20 cellular contexts compared by ENCODE assay signal in genomic region chr12:52692253-52692652, GRCh38. TPM values are rescaled to one million over a fixed set of nuclear protein-coding genes. Genes with fewer than 3 reads are reported as not detected.
A peak's percentile ranks its signal among the peaks of the same experiment; 100 is the strongest.
DNase-seq lines count a peak whose midpoint lies in the region; TF ChIP-seq lines count a peak whose summit lies in the region.
"Had no signal": no experiment of that assay in that cellular context is flagged by ENCODE, and none has a peak within 500 bp of the region (broad histone marks: within the 10 kb centered on the region; RNA-seq: fewer than 3 reads in every experiment).

No MANE protein-coding gene starts in this region.

- H3K9me3 Mint-ChIP-seq in T-helper 1 cell treated with Interleukin-12 subunit alpha and Interleukin-12 subunit beta and Interleukin-4 antibody, amounts not matched to agents 30 μg/mL and 1 μg/mL, for 36 hours: no peaks in the 10 kb centered on the region
- H3K9me3 Mint-ChIP-seq in activated T-helper 2 cell treated with anti-CD3 and anti-CD28 coated beads, Interferon-gamma antibody, Interleukin-2, Interleukin-4, amounts not matched to agents 10 μg/mL and 5 μg/mL and 100 μg/mL, durations not matched to agents 14 hours and 24 hours and 36 hours: no peaks in the 10 kb centered on the region

- no peaks in the 10 kb centered on the region for H4K20me1 ChIP-seq in OCI-LY3 (ENCODE audit: insufficient read depth, low read length)

- H3K36me3 ChIP-seq in OCI-LY3 (replicated peaks; ENCODE audit: low read depth, low read length) (no peaks in the 10 kb centered on the region), transverse colon (no peaks in the 10 kb centered on the region)
- H3K36me3 ChIP-seq: thyroid gland had no signal

- H3K27me3 ChIP-seq in OCI-LY3 (ENCODE audit: low read depth, low read length) (peaks cover 63% of the 10 kb centered on the region), transverse colon (peaks cover 56% of the 10 kb centered on the region)
- H3K27me3 ChIP-seq: thyroid gland had no signal

- intact Hi-C loops in activated T-helper 2 cell treated with anti-CD3 and anti-CD28 coated beads, Interferon-gamma antibody, Interleukin-2, Interleukin-4, amounts not matched to agents 10 μg/mL and 5 μg/mL and 100 μg/mL, durations not matched to agents 14 hours and 24 hours and 36 hours (cut with micrococcal nuclease): no loop called here
- intact Hi-C loops in transverse colon (cut with DNase I; ENCODE audit: low total_unique reads): no loop called here

- TF ChIP-seq POLR2A in transverse colon (IDR thresholded peaks at IDR 0.05): no peak

- H3K36me3 Mint-ChIP-seq in T-helper 1 cell treated with Interleukin-12 subunit alpha and Interleukin-12 subunit beta and Interleukin-4 antibody, amounts not matched to agents 30 μg/mL and 1 μg/mL, for 36 hours (ENCODE audit: low read depth): no peaks in the 10 kb centered on the region
- no peaks in the 10 kb centered on the region for H3K36me3 Mint-ChIP-seq in activated T-helper 2 cell treated with anti-CD3 and anti-CD28 coated beads, Interferon-gamma antibody, Interleukin-2, Interleukin-4, amounts not matched to agents 10 μg/mL and 5 μg/mL and 100 μg/mL, durations not matched to agents 14 hours and 24 hours and 36 hours (ENCODE audit: low read depth)

- in situ Hi-C loops in transverse colon (cut with MboI; ENCODE audit: low pct_ligation_motif_present in 1 of 4, low pct_unique_long_range_greater_than_20kb in 1 of 4, low sequenced_read_pairs in 3 of 4): no loop called here

- DNase-seq in T-helper 1 cell (no peak), ecto neural progenitor cell (ENCODE audit: low spot score) (peak; percentile 82), retina (peak; percentile 34), NCI-H510A treated with DMSO at 0.1 percent for 48 hours (lab: John Stamatoyannopoulos, UW) (no peak), transverse colon (no peak)
- no peak for DNase-seq in activated T-helper 2 cell treated with anti-CD3 and anti-CD28 coated beads, Interferon-gamma antibody, Interleukin-2, Interleukin-4, amounts not matched to agents 10 μg/mL and 5 μg/mL and 100 μg/mL, durations not matched to agents 14 hours and 24 hours and 36 hours (ENCODE audit: low spot score)
- DNase-seq: activated CD4-positive, alpha-beta T cell treated with anti-CD3 and anti-CD28 coated beads for 4 hours; anterior cingulate cortex; DMS 273 treated with DMSO at 0.1 percent for 48 hours; dorsolateral prefrontal cortex; foreskin fibroblast; KG1; NCI-H1694; NK-92 treated with Interleukin-12 subunit alpha and Interleukin-12 subunit beta, amount 100 ng/mL, for 24 hours; SW 1271; thyroid gland had no signal

- H3K4me2 ChIP-seq in OCI-LY3 (ENCODE audit: low read length): no peak overlapping the region

- H3K4me3 ChIP-seq in OCI-LY3 (ENCODE audit: low read length) (no peak overlapping the region), transverse colon (no peak overlapping the region)
- H3K4me3 ChIP-seq: thyroid gland had no signal

- peaks cover 77% of the 10 kb centered on the region for H3K27me3 Mint-ChIP-seq in T-helper 1 cell treated with Interleukin-12 subunit alpha and Interleukin-12 subunit beta and Interleukin-4 antibody, amounts not matched to agents 30 μg/mL and 1 μg/mL, for 36 hours (ENCODE audit: low read depth)
- peaks cover 51% of the 10 kb centered on the region for H3K27me3 Mint-ChIP-seq in activated T-helper 2 cell treated with anti-CD3 and anti-CD28 coated beads, Interferon-gamma antibody, Interleukin-2, Interleukin-4, amounts not matched to agents 10 μg/mL and 5 μg/mL and 100 μg/mL, durations not matched to agents 14 hours and 24 hours and 36 hours (ENCODE audit: low read depth)

- TF ChIP-seq CTCF in OCI-LY3 (IDR thresholded peaks at IDR 0.05; ENCODE audit: low read depth, low read length) (peak; percentile 45), transverse colon (IDR thresholded peaks at IDR 0.05) (no peak)

- 85% methylated on average over 8 of the region's 8 CpGs; no CpG with 5 or more reads in 1 of the 2 donors for WGBS in transverse colon (ENCODE audit: low coverage in 1 of 2), 2 donors

- TF ChIP-seq EP300 in transverse colon (IDR thresholded peaks at IDR 0.05; ENCODE audit: low read depth): no peak

- no peak overlapping the region for H3K9ac ChIP-seq in OCI-LY3 (ENCODE audit: low read length)

- no peaks in the 10 kb centered on the region for H3K79me2 ChIP-seq in OCI-LY3 (ENCODE audit: low read length)

- H3K27ac Mint-ChIP-seq in T-helper 1 cell treated with Interleukin-12 subunit alpha and Interleukin-12 subunit beta and Interleukin-4 antibody, amounts not matched to agents 30 μg/mL and 1 μg/mL, for 36 hours: no peak overlapping the region
- H3K27ac Mint-ChIP-seq in activated T-helper 2 cell treated with anti-CD3 and anti-CD28 coated beads, Interferon-gamma antibody, Interleukin-2, Interleukin-4, amounts not matched to agents 10 μg/mL and 5 μg/mL and 100 μg/mL, durations not matched to agents 14 hours and 24 hours and 36 hours: no peak overlapping the region

- H2AFZ ChIP-seq in OCI-LY3 (ENCODE audit: low read depth, low read length): no peak overlapping the region

- H3K27ac ChIP-seq in OCI-LY3 (ENCODE audit: low read length) (no peak overlapping the region), transverse colon (no peak overlapping the region)
- H3K27ac ChIP-seq: dorsolateral prefrontal cortex, thyroid gland had no signal

- peak overlapping the region; percentile 19 for H3K4me3 Mint-ChIP-seq in T-helper 1 cell treated with Interleukin-12 subunit alpha and Interleukin-12 subunit beta and Interleukin-4 antibody, amounts not matched to agents 30 μg/mL and 1 μg/mL, for 36 hours
- H3K4me3 Mint-ChIP-seq in activated T-helper 2 cell treated with anti-CD3 and anti-CD28 coated beads, Interferon-gamma antibody, Interleukin-2, Interleukin-4, amounts not matched to agents 10 μg/mL and 5 μg/mL and 100 μg/mL, durations not matched to agents 14 hours and 24 hours and 36 hours (ENCODE audit: low read depth): no peak overlapping the region

- H3K4me1 ChIP-seq in OCI-LY3 (ENCODE audit: low read length) (no peaks in the 10 kb centered on the region), transverse colon (peaks cover 0 to 11% (median 8%) of the 10 kb centered on the region in 4 donors)

- H3K9me3 ChIP-seq in OCI-LY3 (ENCODE audit: insufficient read depth, low read length): no peaks in the 10 kb centered on the region
- no peaks in the 10 kb centered on the region for H3K9me3 ChIP-seq in transverse colon
- H3K9me3 ChIP-seq: thyroid gland had no signal

- H3K4me1 Mint-ChIP-seq in T-helper 1 cell treated with Interleukin-12 subunit alpha and Interleukin-12 subunit beta and Interleukin-4 antibody, amounts not matched to agents 30 μg/mL and 1 μg/mL, for 36 hours (ENCODE audit: low read depth): peaks cover 10% of the 10 kb centered on the region
- peaks cover 15% of the 10 kb centered on the region for H3K4me1 Mint-ChIP-seq in activated T-helper 2 cell treated with anti-CD3 and anti-CD28 coated beads, Interferon-gamma antibody, Interleukin-2, Interleukin-4, amounts not matched to agents 10 μg/mL and 5 μg/mL and 100 μg/mL, durations not matched to agents 14 hours and 24 hours and 36 hours (ENCODE audit: low read depth)

RNA-seq across cellular contexts. Expression of gene KRT77, which starts 11.1 kb away (rescaled TPM):
- not detected in 2 replicates for total RNA-seq in activated T-helper 2 cell treated with anti-CD3 and anti-CD28 coated beads, Interferon-gamma antibody, Interleukin-2, Interleukin-4, amounts not matched to agents 10 μg/mL and 5 μg/mL and 100 μg/mL, durations not matched to agents 14 hours and 24 hours and 36 hours
- not detected for total RNA-seq in transverse colon
- total RNA-seq: mononuclear cell, posterior vena cava, thyroid gland had no signal

RNA-seq across cellular contexts. Expression of gene KRT1, which starts 12.0 kb away (rescaled TPM):
- 3.0 and 3.4 TPM in 2 replicates for total RNA-seq in activated T-helper 2 cell treated with anti-CD3 and anti-CD28 coated beads, Interferon-gamma antibody, Interleukin-2, Interleukin-4, amounts not matched to agents 10 μg/mL and 5 μg/mL and 100 μg/mL, durations not matched to agents 14 hours and 24 hours and 36 hours
- not detected for total RNA-seq in transverse colon

RNA-seq across cellular contexts. Expression of gene KRT2, which starts 40.2 kb away (rescaled TPM):
- not detected in 2 replicates for total RNA-seq in activated T-helper 2 cell treated with anti-CD3 and anti-CD28 coated beads, Interferon-gamma antibody, Interleukin-2, Interleukin-4, amounts not matched to agents 10 μg/mL and 5 μg/mL and 100 μg/mL, durations not matched to agents 14 hours and 24 hours and 36 hours
- not detected for total RNA-seq in transverse colon
- total RNA-seq: posterior vena cava had no signal

Comparison
In these comparisons a context has a peak if more than half of its experiments do, and no peak if none do; other contexts are left out.
1. DNase-seq: peak in ecto neural progenitor cell (single experiment) and retina (single experiment); none in T-helper 1 cell (0 of 5), NCI-H510A treated with DMSO at 0.1 percent for 48 hours (single experiment), activated T-helper 2 cell treated with anti-CD3 and anti-CD28 coated beads, Interferon-gamma antibody, Interleukin-2, Interleukin-4, amounts not matched to agents 10 μg/mL and 5 μg/mL and 100 μg/mL, durations not matched to agents 14 hours and 24 hours and 36 hours (single experiment) and transverse colon (single experiment).